ENCODE assay signal across 10 cellular contexts in the genomic region with DNA sequence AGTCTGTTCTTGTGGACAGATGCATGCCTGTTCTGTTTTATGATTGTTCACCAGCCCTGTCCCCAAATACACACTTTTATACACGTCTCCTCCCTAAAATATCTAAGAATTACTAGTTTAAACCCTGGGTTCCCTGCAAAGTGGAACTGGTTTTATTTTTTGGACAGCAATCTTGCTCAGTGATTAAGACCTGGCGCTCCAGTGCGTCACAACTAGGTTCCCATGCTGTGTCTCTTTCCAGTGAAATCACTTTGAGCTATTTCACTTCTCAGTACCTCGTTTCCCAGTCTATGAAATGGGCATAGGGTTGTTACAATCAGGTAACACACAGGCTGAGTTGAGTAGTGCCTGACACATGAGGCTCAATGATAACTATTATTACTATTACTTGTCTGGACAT. TPM values are rescaled to one million over a fixed set of nuclear protein-coding genes. Genes with fewer than 3 reads are reported as not detected.
A peak's percentile ranks its signal among the peaks of the same experiment; 100 is the strongest.
DNase-seq lines count a peak whose midpoint lies in the region; ATAC-seq and TF ChIP-seq lines count a peak whose summit lies in the region.
"Had no signal": no experiment of that assay in that cellular context is flagged by ENCODE, and none has a peak within 500 bp of the region (broad histone marks: within the 10 kb centered on the region; RNA-seq: fewer than 3 reads in every experiment).

No MANE protein-coding gene starts in this region.

- ATAC-seq in right cardiac atrium (no peak), Right ventricle myocardium superior (ENCODE audit: poor library complexity) (no peak), GM19351 (IDR thresholded peaks at IDR 0.05; ENCODE audit: unreplicated experiment) (no peak)

- no peaks in the 10 kb centered on the region for H3K36me3 ChIP-seq in brain microvascular endothelial cell (replicated peaks)
- H3K36me3 ChIP-seq in mucosa of rectum (ENCODE audit: control insufficient read depth in 2 of 2, insufficient read depth in 2 of 2, low read length in 2 of 2), result peaks cover 3 to 4% of the 10 kb centered on the region in 2 donors

- peak overlapping the region; percentile 99 for H3K4me3 ChIP-seq in right cardiac atrium (ENCODE audit: low read length)
- peak overlapping the region; percentile 99 for H3K4me3 ChIP-seq in brain microvascular endothelial cell (ENCODE audit: low read depth, low read length)
- peak overlapping the region; percentile 95 to 99 for H3K4me3 ChIP-seq in mucosa of rectum (ENCODE audit: low read length in 2 of 2)

- intact Hi-C loops in right cardiac atrium (cut with DNase I) (loop anchor here in 2 of 4 donors (10.0 kb wide), 2 partner anchors 128 to 138 kb away; no protein-coding TSS in a partner anchor), Right ventricle myocardium superior (cut with DNase I) (no loop called here)

- H3K27ac ChIP-seq in right cardiac atrium (ENCODE audit: low read length), result no peak overlapping the region
- H3K27ac ChIP-seq in brain microvascular endothelial cell, result no peak overlapping the region
- no peak overlapping the region for H3K27ac ChIP-seq in mucosa of rectum (ENCODE audit: low read depth in 2 of 2, low read length in 2 of 2)

- H3K9me3 ChIP-seq in right cardiac atrium (ENCODE audit: control insufficient read depth, low read length) (no peaks in the 10 kb centered on the region), mucosa of rectum (ENCODE audit: control insufficient read depth in 2 of 2, low read length in 2 of 2) (no peaks in the 10 kb centered on the region)

- H3K9ac ChIP-seq in mucosa of rectum (ENCODE audit: low read depth in 1 of 2, low read length in 2 of 2), result peak overlapping the region in 1 of 2 donors; percentile 85

- no peak for TF ChIP-seq CTCF in brain microvascular endothelial cell (IDR thresholded peaks at IDR 0.05; ENCODE audit: low read depth, low read length, missing control alignments)

- H3K27me3 ChIP-seq in right cardiac atrium (ENCODE audit: control insufficient read depth, insufficient read depth), result no peaks in the 10 kb centered on the region
- H3K27me3 ChIP-seq in brain microvascular endothelial cell (replicated peaks), result no peaks in the 10 kb centered on the region
- no peaks in the 10 kb centered on the region for H3K27me3 ChIP-seq in mucosa of rectum (ENCODE audit: control insufficient read depth in 2 of 2, insufficient read depth in 2 of 2, low read length in 2 of 2)

- H3K4me1 ChIP-seq in right cardiac atrium (ENCODE audit: control insufficient read depth, insufficient read depth, low read length) (peaks cover 8% of the 10 kb centered on the region), mucosa of rectum (ENCODE audit: control insufficient read depth in 2 of 2, insufficient read depth in 2 of 2, low read length in 2 of 2) (peaks cover 10 to 12% of the 10 kb centered on the region in 2 donors)

- in situ Hi-C loops in brain microvascular endothelial cell (cut with HindIII; ENCODE audit: low pct_ligation_motif_present, low sequenced_read_pairs), result no loop called here

- DNase-seq in right cardiac atrium (no peak), Right ventricle myocardium superior (no peak), brain microvascular endothelial cell (no peak), NK-92 (lab: John Stamatoyannopoulos, UW; ENCODE audit: unreplicated experiment) (no peak), SIG-M5 (lab: John Stamatoyannopoulos, UW) (no peak)
- no peak for DNase-seq in NK-92 treated with Interleukin-12 subunit alpha and Interleukin-12 subunit beta, amount 100 ng/mL, for 24 hours (lab: John Stamatoyannopoulos, UW)
- DNase-seq: SHP77 treated with DMSO at 0.1 percent for 48 hours had no signal

- 92% methylated on average over 4 of the region's 4 CpGs for WGBS in right cardiac atrium

RNA-seq across cellular contexts. Expression of a gene that starts 1.1 kb away (rescaled TPM):
- total RNA-seq in right cardiac atrium, result 10 to 100 TPM; 24.5 to 37.8 (median 26.8) TPM
- polyA plus RNA-seq in right cardiac atrium, result 21.5 TPM
- total RNA-seq in Right ventricle myocardium superior, result 27.7 TPM

RNA-seq across cellular contexts. Expression of a gene that starts 30.5 kb away (rescaled TPM):
- 100 to 1,000 TPM in 2 of 4 donors, 10 to 100 TPM in 2; 70.6 to 420 (median 108) TPM for total RNA-seq in right cardiac atrium
- polyA plus RNA-seq in right cardiac atrium, result 110 TPM
- 14.0 TPM for total RNA-seq in Right ventricle myocardium superior
- total RNA-seq: G401 had no signal
